Comparison of ENCODE assay signal across 10 cellular contexts in the genomic region with DNA sequence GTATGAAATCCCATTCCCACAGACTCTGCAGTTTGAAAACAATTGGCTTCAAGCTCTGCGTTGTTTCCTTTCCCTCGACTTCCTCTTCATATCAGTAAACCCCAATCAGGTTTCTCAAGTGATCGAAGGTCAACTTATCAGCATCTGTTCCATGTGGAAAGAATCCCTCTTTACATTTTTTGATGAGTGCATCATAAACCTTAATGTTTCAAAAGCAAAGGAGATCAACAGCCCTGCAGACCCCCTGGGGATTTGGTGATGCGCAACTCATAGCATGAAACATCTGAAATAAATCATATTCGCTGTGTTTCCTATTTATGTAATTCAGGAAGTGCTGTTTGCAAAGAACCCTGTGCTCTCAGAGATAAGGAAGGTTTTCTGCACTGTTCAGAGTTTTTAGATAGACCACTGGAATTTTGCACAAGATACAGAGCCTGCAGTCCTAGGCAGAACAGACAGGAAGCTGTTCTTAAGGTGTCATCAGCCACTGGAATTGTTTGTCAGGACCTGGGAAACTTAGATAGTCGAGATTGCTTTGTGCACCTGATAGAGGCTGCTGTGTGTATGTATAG.
DNase-seq lines count a peak whose midpoint lies in the region; ATAC-seq and TF ChIP-seq lines count a peak whose summit lies in the region.
"Had no signal": no experiment of that assay in that cellular context is flagged by ENCODE, and none has a peak within 500 bp of the region (broad histone marks: within the 10 kb centered on the region; RNA-seq: fewer than 3 reads in every experiment).

No MANE protein-coding gene starts in this region.

- DNase-seq in activated T-cell treated with anti-CD3 and anti-CD28 coated beads, Interleukin-2, amount 50 U/mL, for 72 hours = no peak
- no peak for DNase-seq in activated T-cell treated with anti-CD3 and anti-CD28 coated beads, Interleukin-2, amount 50 U/mL, for 48 hours
- peak; percentile 31 for DNase-seq in SIG-M5 treated with dmso at 0.1 percent for 504 hours (lab: John Stamatoyannopoulos, UW; ENCODE audit: unreplicated experiment)
- DNase-seq in fibroblast of the aortic adventitia (ENCODE audit: low read depth) = peak; percentile 80
- DNase-seq in NCI-H82 (lab: John Stamatoyannopoulos, UW) = no peak
- DNase-seq: C1 segment of cervical spinal cord had no signal

- no peak overlapping the region for H3K27ac Mint-ChIP-seq in activated T-cell treated with anti-CD3 and anti-CD28 coated beads, Interleukin-2, amount 50 U/mL, for 72 hours
- H3K27ac Mint-ChIP-seq: natural killer cell treated with Interleukin-12 subunit alpha and Interleukin-12 subunit beta and Interleukin-15 and Interleukin-18, amount 100 ng/mL, for 72 hours had no signal

- H3K9ac ChIP-seq in subcutaneous abdominal adipose tissue (ENCODE audit: low read length in 5 of 5) = no peak overlapping the region

- H3K4me3 ChIP-seq in fibroblast of the aortic adventitia (ENCODE audit: low read depth, low read length) (no peak overlapping the region), subcutaneous abdominal adipose tissue (ENCODE audit: low read depth in 1 of 5, low read length in 5 of 5) (peak overlapping the region; percentile 12 to 52 (median 31))

- H3K4me3 Mint-ChIP-seq in activated T-cell treated with anti-CD3 and anti-CD28 coated beads, Interleukin-2, amount 50 U/mL, for 72 hours = peak overlapping the region; percentile 17 to 33
- H3K4me3 Mint-ChIP-seq: natural killer cell treated with Interleukin-12 subunit alpha and Interleukin-12 subunit beta and Interleukin-15 and Interleukin-18, amount 100 ng/mL, for 72 hours had no signal

- H3K27me3 ChIP-seq in subcutaneous abdominal adipose tissue (ENCODE audit: control insufficient read depth in 5 of 5, insufficient read depth in 4 of 5, low read length in 5 of 5) = no peaks in the 10 kb centered on the region

- no peak overlapping the region for H3K27ac ChIP-seq in subcutaneous abdominal adipose tissue (ENCODE audit: low read depth, low read length)

- no peak for TF ChIP-seq CTCF in fibroblast of the aortic adventitia (IDR thresholded peaks at IDR 0.05; ENCODE audit: insufficient read depth, low read length)

- no peaks in the 10 kb centered on the region for H3K27me3 Mint-ChIP-seq in activated T-cell treated with anti-CD3 and anti-CD28 coated beads, Interleukin-2, amount 50 U/mL, for 72 hours (ENCODE audit: low read depth)

- H3K36me3 ChIP-seq in subcutaneous abdominal adipose tissue (ENCODE audit: control insufficient read depth in 5 of 5, insufficient read depth in 5 of 5, low read length in 5 of 5) = no peaks in the 10 kb centered on the region

- H3K9me3 Mint-ChIP-seq in activated T-cell treated with anti-CD3 and anti-CD28 coated beads, Interleukin-2, amount 50 U/mL, for 72 hours = no peaks in the 10 kb centered on the region
- H3K9me3 Mint-ChIP-seq: natural killer cell treated with Interleukin-12 subunit alpha and Interleukin-12 subunit beta and Interleukin-15 and Interleukin-18, amount 100 ng/mL, for 72 hours had no signal

- no peaks in the 10 kb centered on the region for H3K9me3 ChIP-seq in subcutaneous abdominal adipose tissue (ENCODE audit: control insufficient read depth in 5 of 5, low read length in 5 of 5)

- peaks cover 0 to 13% (median 12%) of the 10 kb centered on the region in 5 donors for H3K4me1 ChIP-seq in subcutaneous abdominal adipose tissue (ENCODE audit: control insufficient read depth in 5 of 5, insufficient read depth in 5 of 5, low read length in 5 of 5)

- H3K4me1 Mint-ChIP-seq in activated T-cell treated with anti-CD3 and anti-CD28 coated beads, Interleukin-2, amount 50 U/mL, for 72 hours (ENCODE audit: low read depth) = peaks cover 36% of the 10 kb centered on the region

- no peaks in the 10 kb centered on the region for H3K36me3 Mint-ChIP-seq in activated T-cell treated with anti-CD3 and anti-CD28 coated beads, Interleukin-2, amount 50 U/mL, for 72 hours (ENCODE audit: insufficient read depth in 2 of 2)
- H3K36me3 Mint-ChIP-seq: natural killer cell treated with Interleukin-12 subunit alpha and Interleukin-12 subunit beta and Interleukin-15 and Interleukin-18, amount 100 ng/mL, for 72 hours had no signal

- ATAC-seq in activated T-cell treated with anti-CD3 and anti-CD28 coated beads, Interleukin-2, amount 50 U/mL, for 72 hours (replicated peaks in 1 of 2) = no peak
- ATAC-seq in GM19452 (IDR thresholded peaks at IDR 0.05; ENCODE audit: unreplicated experiment) (no peak), HG03521 (IDR thresholded peaks at IDR 0.05; ENCODE audit: unreplicated experiment) (no peak)
- ATAC-seq: natural killer cell treated with Interleukin-12 subunit alpha and Interleukin-12 subunit beta and Interleukin-15 and Interleukin-18, amount 100 ng/mL, for 72 hours had no signal

Comparison
In these comparisons a context has a peak if more than half of its experiments do, and no peak if none do; other contexts are left out.
1. DNase-seq: peak in SIG-M5 treated with dmso at 0.1 percent for 504 hours (single experiment) and fibroblast of the aortic adventitia (single experiment); none in activated T-cell treated with anti-CD3 and anti-CD28 coated beads, Interleukin-2, amount 50 U/mL, for 72 hours (0 of 2), activated T-cell treated with anti-CD3 and anti-CD28 coated beads, Interleukin-2, amount 50 U/mL, for 48 hours (0 of 2) and NCI-H82 (single experiment).